ENCODE assay signal across 33 cellular contexts in genomic region chr9:11506980-11507379, GRCh38.
"Had no signal": no experiment of that assay in that cellular context is flagged by ENCODE, and none has a peak within 500 bp of the region (broad histone marks: within the 10 kb centered on the region; RNA-seq: fewer than 3 reads in every experiment).

No MANE protein-coding gene starts in this region.

- DNase-seq: Karpas-422, Kasumi-1, MG63, MM.1S, MV-4-11, NCI-H1048, NCI-H1092, NCI-H1092 treated with DMSO at 0.1 percent for 48 hours, NCI-H1105, NCI-H1105 treated with DMSO at 0.1 percent for 48 hours, NCI-H1417, NCI-H1417 treated with DMSO at 0.1 percent for 48 hours, NCI-H1436, NCI-H1436 treated with DMSO at 0.1 percent for 48 hours, NCI-H146, NCI-H1694, NCI-H187, NCI-H187 treated with DMSO at 0.1 percent for 48 hours, NCI-H1930, NCI-H2029, NCI-H2029 treated with DMSO at 0.1 percent for 48 hours, NCI-H2081, NCI-H2081 treated with DMSO at 0.1 percent for 48 hours, NCI-H2107, NCI-H2171, NCI-H2171 treated with DMSO at 0.1 percent for 48 hours, NCI-H2227 treated with DMSO at 0.1 percent for 48 hours, NCI-H226, NCI-H345, NCI-H446, NCI-H446 treated with DMSO at 0.1 percent for 48 hours, NCI-H510A, NCI-H510A treated with DMSO at 0.1 percent for 48 hours had no signal
